Comparison of ENCODE assay signal across 20 cellular contexts in genomic region chr5:158530111-158530510, GRCh38.
"Had no signal": no experiment of that assay in that cellular context is flagged by ENCODE, and none has a peak within 500 bp of the region (broad histone marks: within the 10 kb centered on the region; RNA-seq: fewer than 3 reads in every experiment).

No MANE protein-coding gene starts in this region.

- H3K4me1 ChIP-seq: SJSA1 had no signal

- H3K4me3 ChIP-seq: K562, SJSA1, SK-N-MC had no signal

- H3K27me3 ChIP-seq: SJSA1 had no signal

- H3K27ac ChIP-seq: HL-60, KMS-11, RWPE1, SJSA1, SK-N-MC had no signal

- H3K9me3 ChIP-seq: SJSA1 had no signal

- ATAC-seq: K562, Panc1, PC-3 had no signal

- H3K4me2 ChIP-seq: KMS-11 had no signal

- H3K36me3 ChIP-seq: SJSA1 had no signal

- DNase-seq: Kasumi-1, MM.1S, NCI-H1092 treated with DMSO at 0.1 percent for 48 hours, NCI-H1436, NCI-H187 treated with DMSO at 0.1 percent for 48 hours, NCI-H2029 treated with DMSO at 0.1 percent for 48 hours, NCI-H2171 treated with DMSO at 0.1 percent for 48 hours, NCI-H345, NCI-H446 treated with DMSO at 0.1 percent for 48 hours, NCI-H510A treated with DMSO at 0.1 percent for 48 hours, NCI-H748 treated with DMSO at 0.1 percent for 48 hours, PC-3, SIG-M5 had no signal

- H3K9ac ChIP-seq: KMS-11 had no signal
